In the genomic region with DNA sequence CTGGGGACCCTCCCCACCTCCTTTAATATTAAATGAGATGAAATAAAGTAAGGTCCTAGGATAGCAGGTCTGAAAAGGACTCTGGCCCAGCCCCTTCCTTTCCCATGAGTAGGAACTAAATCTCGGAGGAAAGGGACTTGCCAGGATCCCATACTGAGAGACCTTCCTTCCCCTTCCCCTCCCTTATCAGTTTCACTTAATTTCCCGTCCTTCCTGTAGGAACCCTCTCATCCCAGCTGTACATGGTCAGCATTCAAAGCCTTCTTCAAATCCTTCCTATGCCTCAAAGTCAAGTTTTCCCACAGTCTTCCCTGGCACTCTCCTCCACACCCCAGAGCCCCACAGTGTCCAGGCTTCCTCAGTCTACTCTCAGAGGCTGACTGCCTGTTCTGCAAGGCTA, we compare ENCODE assay signal across 15 cellular contexts.
A peak's percentile ranks its signal among the peaks of the same experiment; 100 is the strongest.
DNase-seq lines count a peak whose midpoint lies in the region; ATAC-seq and TF ChIP-seq lines count a peak whose summit lies in the region.
"Had no signal": no experiment of that assay in that cellular context is flagged by ENCODE, and none has a peak within 500 bp of the region (broad histone marks: within the 10 kb centered on the region; RNA-seq: fewer than 3 reads in every experiment).

No MANE protein-coding gene starts in this region.

- ATAC-seq in WTC11 (no peak), right lobe of liver (no peak), HG02763 (IDR thresholded peaks at IDR 0.05; ENCODE audit: unreplicated experiment) (no peak)
- ATAC-seq: esophagus mucosa had no signal

- no peaks in the 10 kb centered on the region for H3K36me3 Mint-ChIP-seq in WTC11

- H3K9ac ChIP-seq in smooth muscle cell (ENCODE audit: low read depth): no peak overlapping the region

- H3K4me1 Mint-ChIP-seq in WTC11: peaks cover 58% of the 10 kb centered on the region

- POLR2A ChIA-PET in WTC11 (lab: Charles Lee): no interaction called here

- H3K36me3 ChIP-seq in right lobe of liver: no peaks in the 10 kb centered on the region
- H3K36me3 ChIP-seq in smooth muscle cell (ENCODE audit: low read depth): no peaks in the 10 kb centered on the region

- no peak overlapping the region for H3K4me3 Mint-ChIP-seq in WTC11
- H3K4me3 Mint-ChIP-seq: activated T-cell treated with anti-CD3 and anti-CD28 coated beads, Interleukin-2, amount 50 U/mL, for 24 hours had no signal

- CTCF ChIA-PET in WTC11 (lab: Charles Lee): no interaction called here

- H3K27me3 ChIP-seq in right lobe of liver (no peaks in the 10 kb centered on the region), smooth muscle cell (ENCODE audit: low read depth) (no peaks in the 10 kb centered on the region)
- H3K27me3 ChIP-seq: BE2C, testis had no signal

- H4K20me1 ChIP-seq in smooth muscle cell (ENCODE audit: low read depth): peaks cover 100% of the 10 kb centered on the region

- intact Hi-C loops in right lobe of liver (cut with DNase I): no loop called here

- H3K27me3 Mint-ChIP-seq in WTC11 (ENCODE audit: low read depth): no peaks in the 10 kb centered on the region
- H3K27me3 Mint-ChIP-seq: activated T-cell treated with anti-CD3 and anti-CD28 coated beads, Interleukin-2, amount 50 U/mL, for 24 hours had no signal

- no peaks in the 10 kb centered on the region for H3K9me3 Mint-ChIP-seq in WTC11
- H3K9me3 Mint-ChIP-seq: activated T-cell treated with anti-CD3 and anti-CD28 coated beads, Interleukin-2, amount 50 U/mL, for 24 hours had no signal

- peak overlapping the region; percentile 46; the same call in 1 of the 2 replicates for H3K27ac Mint-ChIP-seq in WTC11
- H3K27ac Mint-ChIP-seq: activated T-cell treated with anti-CD3 and anti-CD28 coated beads, Interleukin-2, amount 50 U/mL, for 24 hours had no signal

- no peak overlapping the region for H2AFZ ChIP-seq in smooth muscle cell (ENCODE audit: low read depth)

- H3K4me3 ChIP-seq in right lobe of liver: no peak overlapping the region
- H3K4me3 ChIP-seq in smooth muscle cell: no peak overlapping the region
- H3K4me3 ChIP-seq: testis had no signal

- H3K9me3 ChIP-seq in right lobe of liver: no peaks in the 10 kb centered on the region
- H3K9me3 ChIP-seq in smooth muscle cell (replicated peaks; ENCODE audit: low read depth): no peaks in the 10 kb centered on the region
- H3K9me3 ChIP-seq: BE2C, testis had no signal

- no peak for TF ChIP-seq POLR2A in right lobe of liver (IDR thresholded peaks at IDR 0.05)

- H3K4me1 ChIP-seq in right lobe of liver: peaks cover 0 to 59% (median 29%) of the 10 kb centered on the region in 4 donors
- peaks cover 25% of the 10 kb centered on the region for H3K4me1 ChIP-seq in smooth muscle cell (ENCODE audit: low read depth)

- 60% methylated on average over 2 of the region's 2 CpGs for whole genome bisulfite sequencing in right lobe of liver (ENCODE audit: insufficient coverage, low coverage, low lambda C conversion rate, missing lambda C conversion rate)
- 54% methylated on average over 2 of the region's 2 CpGs for WGBS in smooth muscle cell (ENCODE audit: low lambda C conversion rate)

- no peak for TF ChIP-seq CTCF in WTC11 (IDR thresholded peaks at IDR 0.05)
- no peak for TF ChIP-seq CTCF in right lobe of liver (IDR thresholded peaks at IDR 0.05)
- no peak for TF ChIP-seq CTCF in smooth muscle cell (IDR thresholded peaks at IDR 0.05; ENCODE audit: borderline replicate concordance, insufficient read depth, poor library complexity, severe bottlenecking)

- H3K27ac ChIP-seq in right lobe of liver (peak overlapping the region in 2 of 3 donors; percentile 5 to 39), smooth muscle cell (ENCODE audit: low read depth) (peak overlapping the region; percentile 82), substantia nigra (ENCODE audit: low read depth, low read length, poor library complexity, severe bottlenecking) (no peak overlapping the region)

- H3K4me2 ChIP-seq in smooth muscle cell: no peak overlapping the region

- DNase-seq in DMS53 (lab: John Stamatoyannopoulos, UW): peak; percentile 81
- no peak for DNase-seq in WTC11 (ENCODE audit: low spot score)
- no peak for DNase-seq in right lobe of liver
- DNase-seq in smooth muscle cell (lab: John Stamatoyannopoulos, UW; ENCODE audit: unreplicated experiment): no peak
- DNase-seq in SHP77 (lab: John Stamatoyannopoulos, UW): no peak
- DNase-seq in stimulated activated CD8-positive, alpha-beta memory T cell treated with anti-CD3 and anti-CD28 coated beads, Interleukin-4, amount 100 ng/mL, for 48 hours: no peak
- no peak for DNase-seq in substantia nigra (lab: John Stamatoyannopoulos, UW)
- DNase-seq: activated CD4-positive, alpha-beta T cell treated with anti-CD3 and anti-CD28 coated beads for 1 hour; activated T-cell treated with anti-CD3 and anti-CD28 coated beads, Interleukin-2, amount 50 U/mL, for 24 hours; BE2C; cerebellar nuclear complex; T-helper 1 cell; testis had no signal

- H3F3A ChIP-seq in smooth muscle cell (ENCODE audit: low read depth): peaks cover 21% of the 10 kb centered on the region

- H3K79me2 ChIP-seq in smooth muscle cell (ENCODE audit: low read depth): peaks cover 93% of the 10 kb centered on the region

TF ChIP-seq in WTC11, 78 proteins besides CTCF, POLR2A, EP300 and RAD21:
- TF ChIP-seq, protein P1, sequence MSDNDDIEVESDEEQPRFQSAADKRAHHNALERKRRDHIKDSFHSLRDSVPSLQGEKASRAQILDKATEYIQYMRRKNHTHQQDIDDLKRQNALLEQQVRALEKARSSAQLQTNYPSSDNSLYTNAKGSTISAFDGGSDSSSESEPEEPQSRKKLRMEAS (CRISPR knock-in tag; IDR thresholded peaks at IDR 0.05): no peak
- TF ChIP-seq, protein P2, sequence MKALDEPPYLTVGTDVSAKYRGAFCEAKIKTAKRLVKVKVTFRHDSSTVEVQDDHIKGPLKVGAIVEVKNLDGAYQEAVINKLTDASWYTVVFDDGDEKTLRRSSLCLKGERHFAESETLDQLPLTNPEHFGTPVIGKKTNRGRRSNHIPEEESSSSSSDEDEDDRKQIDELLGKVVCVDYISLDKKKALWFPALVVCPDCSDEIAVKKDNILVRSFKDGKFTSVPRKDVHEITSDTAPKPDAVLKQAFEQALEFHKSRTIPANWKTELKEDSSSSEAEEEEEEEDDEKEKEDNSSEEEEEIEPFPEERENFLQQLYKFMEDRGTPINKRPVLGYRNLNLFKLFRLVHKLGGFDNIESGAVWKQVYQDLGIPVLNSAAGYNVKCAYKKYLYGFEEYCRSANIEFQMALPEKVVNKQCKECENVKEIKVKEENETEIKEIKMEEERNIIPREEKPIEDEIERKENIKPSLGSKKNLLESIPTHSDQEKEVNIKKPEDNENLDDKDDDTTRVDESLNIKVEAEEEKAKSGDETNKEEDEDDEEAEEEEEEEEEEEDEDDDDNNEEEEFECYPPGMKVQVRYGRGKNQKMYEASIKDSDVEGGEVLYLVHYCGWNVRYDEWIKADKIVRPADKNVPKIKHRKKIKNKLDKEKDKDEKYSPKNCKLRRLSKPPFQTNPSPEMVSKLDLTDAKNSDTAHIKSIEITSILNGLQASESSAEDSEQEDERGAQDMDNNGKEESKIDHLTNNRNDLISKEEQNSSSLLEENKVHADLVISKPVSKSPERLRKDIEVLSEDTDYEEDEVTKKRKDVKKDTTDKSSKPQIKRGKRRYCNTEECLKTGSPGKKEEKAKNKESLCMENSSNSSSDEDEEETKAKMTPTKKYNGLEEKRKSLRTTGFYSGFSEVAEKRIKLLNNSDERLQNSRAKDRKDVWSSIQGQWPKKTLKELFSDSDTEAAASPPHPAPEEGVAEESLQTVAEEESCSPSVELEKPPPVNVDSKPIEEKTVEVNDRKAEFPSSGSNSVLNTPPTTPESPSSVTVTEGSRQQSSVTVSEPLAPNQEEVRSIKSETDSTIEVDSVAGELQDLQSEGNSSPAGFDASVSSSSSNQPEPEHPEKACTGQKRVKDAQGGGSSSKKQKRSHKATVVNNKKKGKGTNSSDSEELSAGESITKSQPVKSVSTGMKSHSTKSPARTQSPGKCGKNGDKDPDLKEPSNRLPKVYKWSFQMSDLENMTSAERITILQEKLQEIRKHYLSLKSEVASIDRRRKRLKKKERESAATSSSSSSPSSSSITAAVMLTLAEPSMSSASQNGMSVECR (CRISPR knock-in tag; IDR thresholded peaks at IDR 0.05; ENCODE audit: borderline replicate concordance): no peak
- TF ChIP-seq, protein P3, sequence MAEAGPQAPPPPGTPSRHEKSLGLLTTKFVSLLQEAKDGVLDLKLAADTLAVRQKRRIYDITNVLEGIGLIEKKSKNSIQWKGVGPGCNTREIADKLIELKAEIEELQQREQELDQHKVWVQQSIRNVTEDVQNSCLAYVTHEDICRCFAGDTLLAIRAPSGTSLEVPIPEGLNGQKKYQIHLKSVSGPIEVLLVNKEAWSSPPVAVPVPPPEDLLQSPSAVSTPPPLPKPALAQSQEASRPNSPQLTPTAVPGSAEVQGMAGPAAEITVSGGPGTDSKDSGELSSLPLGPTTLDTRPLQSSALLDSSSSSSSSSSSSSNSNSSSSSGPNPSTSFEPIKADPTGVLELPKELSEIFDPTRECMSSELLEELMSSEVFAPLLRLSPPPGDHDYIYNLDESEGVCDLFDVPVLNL (CRISPR knock-in tag; IDR thresholded peaks at IDR 0.05; ENCODE audit: borderline replicate concordance, low read depth): no peak
- no peak for TF ChIP-seq ZNF396 (CRISPR knock-in tag; IDR thresholded peaks at IDR 0.05; ENCODE audit: borderline replicate concordance)
- no peak for TF ChIP-seq ZNF671 (CRISPR knock-in tag; IDR thresholded peaks at IDR 0.05)
- TF ChIP-seq, protein P4, sequence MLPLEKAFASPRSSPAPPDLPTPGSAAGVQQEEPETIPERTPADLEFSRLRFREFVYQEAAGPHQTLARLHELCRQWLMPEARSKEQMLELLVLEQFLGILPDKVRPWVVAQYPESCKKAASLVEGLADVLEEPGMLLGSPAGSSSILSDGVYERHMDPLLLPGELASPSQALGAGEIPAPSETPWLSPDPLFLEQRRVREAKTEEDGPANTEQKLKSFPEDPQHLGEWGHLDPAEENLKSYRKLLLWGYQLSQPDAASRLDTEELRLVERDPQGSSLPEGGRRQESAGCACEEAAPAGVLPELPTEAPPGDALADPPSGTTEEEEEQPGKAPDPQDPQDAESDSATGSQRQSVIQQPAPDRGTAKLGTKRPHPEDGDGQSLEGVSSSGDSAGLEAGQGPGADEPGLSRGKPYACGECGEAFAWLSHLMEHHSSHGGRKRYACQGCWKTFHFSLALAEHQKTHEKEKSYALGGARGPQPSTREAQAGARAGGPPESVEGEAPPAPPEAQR (CRISPR knock-in tag; IDR thresholded peaks at IDR 0.05): no peak
- TF ChIP-seq MXD4 (CRISPR knock-in tag; IDR thresholded peaks at IDR 0.05; ENCODE audit: borderline replicate concordance): no peak
